13 cellular contexts compared by ENCODE assay signal in the genomic region with DNA sequence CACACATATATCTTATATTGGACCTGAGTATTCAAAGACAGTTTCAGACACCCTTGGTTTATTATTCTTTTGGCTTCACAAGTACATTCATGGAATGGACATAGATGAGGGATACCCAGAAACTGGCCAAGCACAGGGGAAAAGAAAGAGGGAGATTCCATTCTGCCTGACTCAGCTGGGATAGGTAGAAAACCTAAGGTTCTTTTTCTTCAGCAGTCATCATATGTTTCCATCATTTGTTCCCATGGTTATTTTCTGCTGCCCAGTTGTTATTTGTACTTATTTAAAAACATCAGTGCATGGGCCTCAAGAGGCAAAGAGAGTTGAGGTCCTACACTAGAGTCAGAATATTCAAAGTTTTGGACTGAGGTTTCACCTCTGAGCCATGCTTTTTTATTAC.
DNase-seq lines count a peak whose midpoint lies in the region; ATAC-seq and TF ChIP-seq lines count a peak whose summit lies in the region.
"Had no signal": no experiment of that assay in that cellular context is flagged by ENCODE, and none has a peak within 500 bp of the region (broad histone marks: within the 10 kb centered on the region; RNA-seq: fewer than 3 reads in every experiment).

No MANE protein-coding gene starts in this region.

- intact Hi-C loops in PC-3 (cut with micrococcal nuclease): no loop called here

- peaks cover 3% of the 10 kb centered on the region for H3F3A ChIP-seq in PC-3 (ENCODE audit: low read length, unreplicated experiment)

- POLR2A ChIA-PET in PC-3 (lab: Charles Lee; ENCODE audit: unreplicated experiment): no interaction called here

- peaks cover 19% of the 10 kb centered on the region for H3K4me1 Mint-ChIP-seq in chondrocyte (ENCODE audit: low read depth)

- H3K27me3 Mint-ChIP-seq in chondrocyte (ENCODE audit: low read depth): no peaks in the 10 kb centered on the region

- 0 out of 2 replicates have a peak, but pooled peaks cover 1% of the 10 kb centered on the region for H3K36me3 ChIP-seq in PC-3 (ENCODE audit: low read depth, low read length)
- peaks cover 0 to 2% (median 0%) of the 10 kb centered on the region in 5 donors for H3K36me3 ChIP-seq in subcutaneous abdominal adipose tissue (ENCODE audit: control insufficient read depth in 5 of 5, insufficient read depth in 5 of 5, low read length in 5 of 5)
- H3K36me3 ChIP-seq: Peyer's patch had no signal

- H3K9me3 Mint-ChIP-seq in chondrocyte (ENCODE audit: low read depth): no peaks in the 10 kb centered on the region

- peaks cover 23% of the 10 kb centered on the region for H3K4me1 ChIP-seq in PC-3 (ENCODE audit: insufficient read depth, low read length)
- peaks cover 0 to 37% (median 11%) of the 10 kb centered on the region in 5 donors for H3K4me1 ChIP-seq in subcutaneous abdominal adipose tissue (ENCODE audit: control insufficient read depth in 5 of 5, insufficient read depth in 5 of 5, low read length in 5 of 5)

- H3K36me3 Mint-ChIP-seq in chondrocyte (ENCODE audit: low read depth): no peaks in the 10 kb centered on the region

- H3K4me3 ChIP-seq in PC-3 (ENCODE audit: low read length) (no peak overlapping the region), subcutaneous abdominal adipose tissue (ENCODE audit: low read depth in 1 of 5, low read length in 5 of 5) (no peak overlapping the region)
- H3K4me3 ChIP-seq: BLaER1 treated with 17β-estradiol and CSF1 and Interleukin-3, amounts not matched to agents 10 nM and 100 nM; Peyer's patch had no signal

- H3K27ac Mint-ChIP-seq in chondrocyte (ENCODE audit: unreplicated experiment): peak overlapping the region; percentile 81

- H3K9ac ChIP-seq in PC-3 (ENCODE audit: low read length): no peak overlapping the region
- peak overlapping the region in 2 of 5 donors; percentile 9 to 22 for H3K9ac ChIP-seq in subcutaneous abdominal adipose tissue (ENCODE audit: low read length in 5 of 5)
- H3K9ac ChIP-seq: BLaER1 treated with 17β-estradiol and CSF1 and Interleukin-3, amounts not matched to agents 10 nM and 100 nM had no signal

- H3K9me2 ChIP-seq in PC-3 (replicated peaks; ENCODE audit: low read length): no peaks in the 10 kb centered on the region

- no peak overlapping the region for H3K4me3 Mint-ChIP-seq in chondrocyte (ENCODE audit: unreplicated experiment)

- H3K27me3 ChIP-seq in PC-3 (ENCODE audit: low read length) (no peaks in the 10 kb centered on the region), subcutaneous abdominal adipose tissue (ENCODE audit: control insufficient read depth in 5 of 5, insufficient read depth in 4 of 5, low read length in 5 of 5) (no peaks in the 10 kb centered on the region)
- H3K27me3 ChIP-seq: BLaER1 treated with 17β-estradiol and CSF1 and Interleukin-3, amounts not matched to agents 10 nM and 100 nM; Peyer's patch had no signal

- DNase-seq in PC-3 (no peak), chondrocyte (ENCODE audit: low spot score) (no peak), kidney tubule cell (ENCODE audit: low spot score) (peak; percentile 67), DMS153 (lab: John Stamatoyannopoulos, UW) (no peak), NCI-H82 (lab: John Stamatoyannopoulos, UW) (no peak), omental fat pad (ENCODE audit: low spot score) (no peak)
- DNase-seq: DMS 273 treated with DMSO at 0.1 percent for 48 hours, NCI-H2171, Peyer's patch, Right ventricle myocardium superior had no signal

- ATAC-seq in PC-3: no peak; the same call in 1 of the 2 replicates
- no peak for ATAC-seq in HG03442 (IDR thresholded peaks at IDR 0.05; ENCODE audit: unreplicated experiment)
- no peak for ATAC-seq in omental fat pad (ENCODE audit: low FRiP score)

- H3K79me2 ChIP-seq in PC-3 (ENCODE audit: low read length): no peaks in the 10 kb centered on the region

- H3K9me3 ChIP-seq in PC-3 (ENCODE audit: low read length): no peaks in the 10 kb centered on the region
- H3K9me3 ChIP-seq in subcutaneous abdominal adipose tissue (ENCODE audit: control insufficient read depth in 5 of 5, low read length in 5 of 5): no peaks in the 10 kb centered on the region
- H3K9me3 ChIP-seq: BLaER1 treated with 17β-estradiol and CSF1 and Interleukin-3, amounts not matched to agents 10 nM and 100 nM; Peyer's patch had no signal

- H2AFZ ChIP-seq in PC-3 (ENCODE audit: low read length): no peak overlapping the region

- H4K20me1 ChIP-seq in PC-3 (ENCODE audit: low read length): no peaks in the 10 kb centered on the region
- H4K20me1 ChIP-seq: BLaER1 treated with 17β-estradiol and CSF1 and Interleukin-3, amounts not matched to agents 10 nM and 100 nM had no signal

- no TSS peak for BruUV-seq in PC-3 (replicated peaks; lab: Mats Ljungman, UMichigan)

- H3K27ac ChIP-seq in PC-3 (ENCODE audit: low read length) (peak overlapping the region; percentile 34), subcutaneous abdominal adipose tissue (ENCODE audit: low read depth, low read length) (peak overlapping the region; percentile 71)
- H3K27ac ChIP-seq: BLaER1 treated with 17β-estradiol and CSF1 and Interleukin-3, amounts not matched to agents 10 nM and 100 nM had no signal

- CTCF ChIA-PET in PC-3 (lab: Charles Lee): no interaction called here

- H3K4me2 ChIP-seq in PC-3 (ENCODE audit: low read length): no peak overlapping the region

- TF ChIP-seq CTCF in PC-3 (conservative IDR thresholded peaks at IDR 0.05; ENCODE audit: low read depth, low read length) (no peak), chondrocyte (IDR thresholded peaks at IDR 0.05) (no peak), omental fat pad (IDR thresholded peaks at IDR 0.05) (no peak)
